ENCODE assay signal across 9 cellular contexts in the genomic region with DNA sequence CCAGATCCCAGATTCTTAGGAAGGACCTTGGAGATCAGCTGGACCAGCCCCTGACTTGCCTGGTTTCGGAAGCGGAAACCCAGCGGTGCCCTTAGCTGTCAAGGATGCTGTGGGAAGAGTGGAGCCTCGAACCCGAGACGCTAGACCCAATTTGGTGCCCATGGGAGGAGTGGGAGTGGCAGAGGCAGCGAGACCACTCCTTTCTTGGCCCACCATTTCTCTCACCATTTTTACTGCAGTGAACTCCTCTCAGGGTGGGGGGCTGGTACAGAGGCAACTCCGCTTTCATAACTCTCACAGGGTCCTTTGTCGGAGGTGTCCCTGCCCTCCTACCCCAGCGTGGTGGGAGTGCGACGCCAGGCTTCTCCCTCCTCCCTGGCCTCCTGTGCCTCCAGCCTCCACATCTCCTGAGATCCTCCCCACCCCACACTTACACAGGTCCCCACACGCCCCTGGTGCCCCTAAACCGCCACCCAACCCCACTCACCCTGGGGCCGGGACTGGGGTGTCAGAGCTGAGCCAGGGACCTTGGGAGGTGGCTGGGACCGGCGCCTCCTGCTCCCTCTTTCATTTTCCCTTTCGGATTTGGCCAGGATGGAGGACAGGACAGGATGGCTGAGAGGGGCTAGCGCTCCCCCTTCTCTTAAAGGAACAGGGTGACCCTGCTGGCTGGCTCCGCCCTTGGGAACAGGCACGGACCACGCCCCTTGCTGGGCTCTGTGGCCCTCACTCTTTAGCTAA. TPM values are rescaled to one million over a fixed set of nuclear protein-coding genes. Genes with fewer than 3 reads are reported as not detected.
A peak's percentile ranks its signal among the peaks of the same experiment; 100 is the strongest.
DNase-seq lines count a peak whose midpoint lies in the region; ATAC-seq and TF ChIP-seq lines count a peak whose summit lies in the region.
"Had no signal": no experiment of that assay in that cellular context is flagged by ENCODE, and none has a peak within 500 bp of the region (broad histone marks: within the 10 kb centered on the region; RNA-seq: fewer than 3 reads in every experiment).

A gene with protein sequence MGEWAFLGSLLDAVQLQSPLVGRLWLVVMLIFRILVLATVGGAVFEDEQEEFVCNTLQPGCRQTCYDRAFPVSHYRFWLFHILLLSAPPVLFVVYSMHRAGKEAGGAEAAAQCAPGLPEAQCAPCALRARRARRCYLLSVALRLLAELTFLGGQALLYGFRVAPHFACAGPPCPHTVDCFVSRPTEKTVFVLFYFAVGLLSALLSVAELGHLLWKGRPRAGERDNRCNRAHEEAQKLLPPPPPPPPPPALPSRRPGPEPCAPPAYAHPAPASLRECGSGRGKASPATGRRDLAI (minus strand): TSS at position 617 of the 741 bp plus-strand sequence. CDS start 922 bp downstream, outside the sequence.

- no peak for DNase-seq in GM06990 (ENCODE audit: extremely low read depth, insufficient read length)
- DNase-seq in left ventricle myocardium superior: no peak
- no peak for DNase-seq in gastrocnemius medialis
- no peak for DNase-seq in NAMALWA (ENCODE audit: low spot score)

- peak within 1 kb of the TSS in 2 of 4 donors; percentile 20 to 38 for H3K27ac ChIP-seq in gastrocnemius medialis
- H3K27ac ChIP-seq: neutrophil had no signal

- in situ Hi-C loops in gastrocnemius medialis (cut with MboI; ENCODE audit: low sequenced_read_pairs in 4 of 4): loop anchor here in 1 of 4 donors (25.0 kb wide), 1 partner anchor 152 kb away; a partner anchor contains a TSS

- no peak for TF ChIP-seq POLR2A in gastrocnemius medialis (IDR thresholded peaks at IDR 0.05)

- intact Hi-C loops in left ventricle myocardium superior (cut with micrococcal nuclease) (no loop called here), gastrocnemius medialis (cut with DNase I; ENCODE audit: low total_unique reads) (loop anchor here (5.0 kb wide), 1 partner anchor 68 kb away; no protein-coding TSS in a partner anchor)

- ATAC-seq in left ventricle myocardium superior (peak; percentile 35), gastrocnemius medialis (no peak), HG03039 (IDR thresholded peaks at IDR 0.05; ENCODE audit: unreplicated experiment) (no peak), GM21723 (IDR thresholded peaks at IDR 0.05; ENCODE audit: unreplicated experiment) (no peak), GM21529 (IDR thresholded peaks at IDR 0.05; ENCODE audit: unreplicated experiment) (no peak)

- H3K36me3 ChIP-seq in GM06990 (ENCODE audit: control insufficient read depth, insufficient read depth, low read length) (no peaks in the 10 kb centered on the region), gastrocnemius medialis (no peaks in the 10 kb centered on the region)
- H3K36me3 ChIP-seq: neutrophil had no signal

- H3K4me1 ChIP-seq in gastrocnemius medialis: peaks cover 6% of the 10 kb centered on the region in 2 donors

- no peaks in the 10 kb centered on the region for H3K9me3 ChIP-seq in gastrocnemius medialis
- H3K9me3 ChIP-seq: neutrophil had no signal

- TF ChIP-seq CTCF in GM06990 (IDR thresholded peaks at IDR 0.05; ENCODE audit: insufficient read depth, low read length, poor library complexity, severe bottlenecking) (no peak), WI38 (IDR thresholded peaks at IDR 0.05; ENCODE audit: low read depth, low read length) (no peak), gastrocnemius medialis (IDR thresholded peaks at IDR 0.05 in 4 of 5, conservative IDR thresholded peaks at IDR 0.05 in 1 of 5) (no peak)

- H3K4me3 ChIP-seq in GM06990 (replicated peaks; ENCODE audit: low read depth, low read length) (peak within 1 kb of the TSS; percentile 63), WI38 (ENCODE audit: low read depth, low read length) (peak within 1 kb of the TSS; percentile 51), gastrocnemius medialis (peak within 1 kb of the TSS; percentile 56 to 70 (median 62))

- H3K27me3 ChIP-seq in GM06990 (replicated peaks; ENCODE audit: control insufficient read depth, insufficient read depth, low read length) (no peaks in the 10 kb centered on the region; the same call in 1 of the 2 replicates), gastrocnemius medialis (no peaks in the 10 kb centered on the region)

RNA-seq across cellular contexts. Expression of the gene that starts here (rescaled TPM):
- total RNA-seq in left ventricle myocardium superior (1.2 TPM), gastrocnemius medialis (1 to 10 TPM in 1 of 4 donors, under 1 TPM in 1, not detected in 2; 0.98 to 1.2 TPM)
